Comparison of ENCODE assay signal across 24 cellular contexts in genomic region chr16:81713796-81714195, GRCh38.
DNase-seq lines count a peak whose midpoint lies in the region; ATAC-seq, FAIRE-seq and TF ChIP-seq lines count a peak whose summit lies in the region.
"Had no signal": no experiment of that assay in that cellular context is flagged by ENCODE, and none has a peak within 500 bp of the region (broad histone marks: within the 10 kb centered on the region; RNA-seq: fewer than 3 reads in every experiment).

No MANE protein-coding gene starts in this region.

- H3K4me1 Mint-ChIP-seq in natural killer cell treated with Interleukin-12 subunit alpha and Interleukin-12 subunit beta and Interleukin-15 and Interleukin-18, amount 100 ng/mL, for 72 hours (ENCODE audit: low read depth in 2 of 2): peaks cover 31 to 36% of the 10 kb centered on the region in 2 donors
- peaks cover 31 to 41% of the 10 kb centered on the region in 2 donors for H3K4me1 Mint-ChIP-seq in natural killer cell

- H4K91ac ChIP-seq in H1 (replicated peaks; ENCODE audit: insufficient read length, low read length): peak overlapping the region; percentile 85
- H4K91ac ChIP-seq in neuronal stem cell (ENCODE audit: low read depth, low read length, poor library complexity): no peak overlapping the region

- TF ChIP-seq EP300 in H1 (IDR thresholded peaks at IDR 0.05; ENCODE audit: borderline replicate concordance in 1 of 2, low read depth in 2 of 2, low read length in 2 of 2): no peak

- no peak overlapping the region for H3K56ac ChIP-seq in H1 (replicated peaks; ENCODE audit: insufficient read length, low read depth, low read length)

- no peak for ATAC-seq in natural killer cell treated with Interleukin-12 subunit alpha and Interleukin-12 subunit beta and Interleukin-15 and Interleukin-18, amount 100 ng/mL, for 72 hours
- ATAC-seq in natural killer cell: no peak
- ATAC-seq in activated CD4-positive, CD25-positive, alpha-beta regulatory T cell treated with anti-CD3 and anti-CD28 coated beads, Interleukin-2, amount 50 U/mL, for 24 hours: no peak
- ATAC-seq: GM12878, HCT116 had no signal

- peak overlapping the region; percentile 68; the same call in 1 of the 2 replicates for H3K18ac ChIP-seq in H1 (ENCODE audit: extremely low read depth, low read length)
- peak overlapping the region; percentile 50 for H3K18ac ChIP-seq in neuronal stem cell (ENCODE audit: low read length)

- no peak overlapping the region for H3K4me2 ChIP-seq in H1 (ENCODE audit: insufficient read depth in 1 of 2, low read depth in 2 of 2, low read length in 2 of 2)
- H3K4me2 ChIP-seq in neuronal stem cell (ENCODE audit: insufficient read depth, low read length, poor library complexity, severe bottlenecking): no peak overlapping the region

- no peaks in the 10 kb centered on the region for H3K27me3 Mint-ChIP-seq in natural killer cell treated with Interleukin-12 subunit alpha and Interleukin-12 subunit beta and Interleukin-15 and Interleukin-18, amount 100 ng/mL, for 72 hours
- H3K27me3 Mint-ChIP-seq in natural killer cell (ENCODE audit: low read depth in 2 of 2): no peaks in the 10 kb centered on the region
- H3K27me3 Mint-ChIP-seq: B cell; CD4-positive, alpha-beta T cell had no signal

- no peaks in the 10 kb centered on the region for H3K23me2 ChIP-seq in H1 (ENCODE audit: low read depth, low read length)

- H2BK15ac ChIP-seq in H1 (ENCODE audit: low read length): peak overlapping the region; percentile 66; the same call in 1 of the 2 replicates
- H2BK15ac ChIP-seq in neuronal stem cell (ENCODE audit: low read length): peak overlapping the region; percentile 88

- FAIRE-seq in H1 (lab: Jason Lieb, UNC): no peak
- FAIRE-seq: A204.1, GM12878 had no signal

- no peaks in the 10 kb centered on the region for H3K9me3 Mint-ChIP-seq in natural killer cell treated with Interleukin-12 subunit alpha and Interleukin-12 subunit beta and Interleukin-15 and Interleukin-18, amount 100 ng/mL, for 72 hours
- no peaks in the 10 kb centered on the region for H3K9me3 Mint-ChIP-seq in natural killer cell
- H3K9me3 Mint-ChIP-seq: CD4-positive, alpha-beta T cell had no signal

- no peak overlapping the region for H3K9ac ChIP-seq in H1 (replicated peaks in 1 of 4; ENCODE audit: extremely low read depth in 1 of 4, low read depth in 3 of 4, low read length in 3 of 4)
- H3K9ac ChIP-seq in neuronal stem cell (ENCODE audit: low read depth, low read length, poor library complexity): peak overlapping the region; percentile 9

- peaks cover 0 to 43% (median 29%) of the 10 kb centered on the region in 4 experiments; a peak in 6 of 7 replicates for H3K4me1 ChIP-seq in H1 (replicated peaks in 1 of 4; ENCODE audit: control insufficient read depth in 3 of 4, insufficient read depth in 4 of 4, low read length in 3 of 4)
- H3K4me1 ChIP-seq in neuronal stem cell (ENCODE audit: control insufficient read depth in 2 of 2, insufficient read depth in 1 of 2, low read depth in 1 of 2, low read length in 2 of 2): peaks cover 19 to 31% of the 10 kb centered on the region in 2 donors

- H3K27ac ChIP-seq in H1 (ENCODE audit: low read depth, low read length) (no peak overlapping the region; the same call in 1 of the 2 replicates), neuronal stem cell (replicated peaks; ENCODE audit: low read length) (no peak overlapping the region)
- H3K27ac ChIP-seq: SJCRH30 had no signal

- H3K79me1 ChIP-seq in H1 (ENCODE audit: low read depth, low read length) (no peaks in the 10 kb centered on the region), neuronal stem cell (ENCODE audit: low read depth, low read length) (no peaks in the 10 kb centered on the region)

- CTCF ChIA-PET in H1 (lab: Charles Lee; ENCODE audit: partially characterized antibody): interaction anchor here (0.6 to 5.9 kb wide), 19 partner anchors 10 to 363 kb away, joined by 3 to 48 read pairs (median 3); no protein-coding TSS in a partner anchor

- no peak for TF ChIP-seq POLR2A in H1 (IDR thresholded peaks at IDR 0.05; ENCODE audit: control extremely low read depth in 1 of 2, low read depth in 2 of 2, low read length in 2 of 2)

- WGBS in H1 (ENCODE audit: extremely low coverage in 1 of 2, insufficient coverage in 1 of 2, insufficient read length in 1 of 2, insufficient replicate concordance in 2 of 2, low coverage in 1 of 2, low lambda C conversion rate in 2 of 2, missing lambda C conversion rate in 1 of 2), 2 experiments: 84% methylated on average over 10 of the region's 11 CpGs; no CpG with 5 or more reads in 1 of the 2 experiments
- no CpG with 5 or more reads among the region's 11 CpGs for WGBS in neuronal stem cell (ENCODE audit: extremely low coverage in 2 of 2, insufficient read length in 2 of 2, insufficient replicate concordance in 1 of 2), 2 donors

- peak overlapping the region; percentile 28 for H2BK20ac ChIP-seq in H1 (ENCODE audit: low read length)

- TF ChIP-seq RAD21 in H1 (IDR thresholded peaks at IDR 0.05 in 1 of 2, conservative IDR thresholded peaks at IDR 0.05 in 1 of 2; ENCODE audit: low read depth in 2 of 2, low read length in 2 of 2): no peak

- H2BK5ac ChIP-seq in H1 (ENCODE audit: low read depth, low read length): peak overlapping the region; percentile 78
- H2BK5ac ChIP-seq in neuronal stem cell (ENCODE audit: low read length): no peak overlapping the region

- H2BK120ac ChIP-seq in H1 (replicated peaks; ENCODE audit: low read depth, low read length) (no peak overlapping the region), neuronal stem cell (ENCODE audit: low read depth, low read length) (no peak overlapping the region)

- intact Hi-C loops in natural killer cell (cut with micrococcal nuclease): no loop called here

- peak; percentile 44 for DNase-seq in natural killer cell treated with Interleukin-12 subunit alpha and Interleukin-12 subunit beta and Interleukin-15 and Interleukin-18, amount 100 ng/mL, for 72 hours (ENCODE audit: low spot score)
- DNase-seq in natural killer cell (no peak), H1 (ENCODE audit: low read depth in 1 of 2, low spot score in 2 of 2) (no peak), neuronal stem cell (ENCODE audit: low spot score) (no peak), MV-4-11 (lab: John Stamatoyannopoulos, UW) (no peak), DMS114 treated with DMSO at 0.1 percent for 48 hours (lab: John Stamatoyannopoulos, UW; ENCODE audit: unreplicated experiment) (no peak), GF-D8 (lab: John Stamatoyannopoulos, UW) (no peak)
- DNase-seq: CD4-positive, alpha-beta T cell; COR-L47; DMS79 treated with DMSO at 0.1 percent for 48 hours; MG63; NCI-H1092; NCI-H1436; NCI-H187 treated with DMSO at 0.1 percent for 48 hours; NCI-H2107; NCI-H510A; NCI-H748 treated with DMSO at 0.1 percent for 48 hours; Peyer's patch; SJCRH30 had no signal

- H3K4me3 Mint-ChIP-seq in natural killer cell treated with Interleukin-12 subunit alpha and Interleukin-12 subunit beta and Interleukin-15 and Interleukin-18, amount 100 ng/mL, for 72 hours: no peak overlapping the region
- H3K4me3 Mint-ChIP-seq in natural killer cell: no peak overlapping the region
- H3K4me3 Mint-ChIP-seq: B cell; CD4-positive, alpha-beta T cell had no signal

- H2AK5ac ChIP-seq in H1 (ENCODE audit: low read depth, low read length) (peak overlapping the region; percentile 94; the same call in 1 of the 2 replicates), neuronal stem cell (ENCODE audit: low read depth, low read length) (peak overlapping the region; percentile 79)

- H3K79me2 ChIP-seq in H1 (ENCODE audit: control insufficient read depth in 1 of 2, insufficient read depth in 2 of 2, low read length in 2 of 2): no peaks in the 10 kb centered on the region

- no peak overlapping the region for H3K14ac ChIP-seq in H1 (ENCODE audit: insufficient read length)
- no peak overlapping the region for H3K14ac ChIP-seq in neuronal stem cell (ENCODE audit: low read length)

- H3K27ac Mint-ChIP-seq in natural killer cell treated with Interleukin-12 subunit alpha and Interleukin-12 subunit beta and Interleukin-15 and Interleukin-18, amount 100 ng/mL, for 72 hours: no peak overlapping the region
- no peak overlapping the region for H3K27ac Mint-ChIP-seq in natural killer cell
- H3K27ac Mint-ChIP-seq: B cell; CD4-positive, alpha-beta T cell had no signal

- H4K8ac ChIP-seq in H1 (ENCODE audit: extremely low read depth, insufficient read depth, low read length): no peak overlapping the region
- peak overlapping the region; percentile 45 for H4K8ac ChIP-seq in neuronal stem cell (ENCODE audit: low read depth, low read length)

- H3K27me3 ChIP-seq in H1 (replicated peaks in 1 of 4; ENCODE audit: control insufficient read depth in 3 of 4, extremely low read depth in 1 of 4, insufficient read depth in 3 of 4, low read length in 3 of 4): 0 out of 7 replicates have a peak, but pooled peaks cover 0 to 2% (median 0%) of the 10 kb centered on the region in 4 experiments
- H3K27me3 ChIP-seq in neuronal stem cell (ENCODE audit: control insufficient read depth in 3 of 3, insufficient read depth in 3 of 3, low read depth in 1 of 3, low read length in 3 of 3): no peaks in the 10 kb centered on the region
- H3K27me3 ChIP-seq: MG63, Peyer's patch, SJCRH30 had no signal

- peak overlapping the region; percentile 97; the same call in 1 of the 2 replicates for H2BK12ac ChIP-seq in H1 (ENCODE audit: low read depth, low read length)
- H2BK12ac ChIP-seq in neuronal stem cell (ENCODE audit: low read length): peak overlapping the region; percentile 1

- H3K23ac ChIP-seq in H1 (ENCODE audit: insufficient read length) (no peak overlapping the region), neuronal stem cell (ENCODE audit: low read depth, low read length, poor library complexity) (peak overlapping the region; percentile 82)

- H3K36me3 ChIP-seq in H1 (ENCODE audit: control insufficient read depth in 2 of 4, insufficient read depth in 4 of 4, low read length in 3 of 4) (no peaks in the 10 kb centered on the region), neuronal stem cell (replicated peaks in 1 of 2; ENCODE audit: control insufficient read depth in 2 of 2, insufficient read depth in 2 of 2, low read length in 2 of 2) (peaks cover 0 to under 1% of the 10 kb centered on the region in 2 donors)
- H3K36me3 ChIP-seq: MG63, SJCRH30 had no signal

- H3K36me3 Mint-ChIP-seq in natural killer cell treated with Interleukin-12 subunit alpha and Interleukin-12 subunit beta and Interleukin-15 and Interleukin-18, amount 100 ng/mL, for 72 hours: no peaks in the 10 kb centered on the region
- H3K36me3 Mint-ChIP-seq in natural killer cell: no peaks in the 10 kb centered on the region

- no peak overlapping the region for H4K5ac ChIP-seq in H1 (ENCODE audit: insufficient read length, low read depth, low read length)

- H4K20me1 ChIP-seq in H1 (replicated peaks in 1 of 2; ENCODE audit: control insufficient read depth in 1 of 2, insufficient read depth in 2 of 2, low read length in 2 of 2): no peaks in the 10 kb centered on the region

- H3K4me3 ChIP-seq in H1 (ENCODE audit: extremely low read depth in 1 of 4, insufficient read depth in 2 of 4, low read depth in 3 of 4, low read length in 4 of 4): no peak overlapping the region
- H3K4me3 ChIP-seq in neuronal stem cell (ENCODE audit: low read length in 2 of 2): no peak overlapping the region
- H3K4me3 ChIP-seq: GM12878, MG63, Peyer's patch, SJCRH30 had no signal

- H3K4ac ChIP-seq in H1 (replicated peaks; ENCODE audit: insufficient read length, low read depth, low read length) (no peak overlapping the region), neuronal stem cell (ENCODE audit: low read length) (no peak overlapping the region)

- POLR2A ChIA-PET in H1 (lab: Charles Lee; ENCODE audit: partially characterized antibody): interaction anchor here (1.3 to 1.5 kb wide), 2 partner anchors 10 to 399 kb away, joined by 3 read pairs; partner anchors contain the start of gene GAN

- H3K9me3 ChIP-seq in H1 (ENCODE audit: insufficient read depth in 2 of 2, low read depth in 1 of 2, low read length in 1 of 2) (no peaks in the 10 kb centered on the region), neuronal stem cell (replicated peaks in 1 of 2; ENCODE audit: control insufficient read depth in 2 of 2, insufficient read depth in 1 of 2, low read depth in 1 of 2, low read length in 2 of 2) (no peaks in the 10 kb centered on the region)
- H3K9me3 ChIP-seq: MG63, Peyer's patch, SJCRH30 had no signal

- H2AFZ ChIP-seq in H1 (ENCODE audit: low read length) (no peak overlapping the region), neuronal stem cell (ENCODE audit: low read length) (no peak overlapping the region)

- TF ChIP-seq CTCF in natural killer cell (IDR thresholded peaks at IDR 0.05) (no peak), H1 (IDR thresholded peaks at IDR 0.05; ENCODE audit: control extremely low read depth in 1 of 3, insufficient read depth in 1 of 3, low read depth in 1 of 3, low read length in 3 of 3) (no peak)
